Comparison of ENCODE assay signal across 9 cellular contexts in the genomic region with DNA sequence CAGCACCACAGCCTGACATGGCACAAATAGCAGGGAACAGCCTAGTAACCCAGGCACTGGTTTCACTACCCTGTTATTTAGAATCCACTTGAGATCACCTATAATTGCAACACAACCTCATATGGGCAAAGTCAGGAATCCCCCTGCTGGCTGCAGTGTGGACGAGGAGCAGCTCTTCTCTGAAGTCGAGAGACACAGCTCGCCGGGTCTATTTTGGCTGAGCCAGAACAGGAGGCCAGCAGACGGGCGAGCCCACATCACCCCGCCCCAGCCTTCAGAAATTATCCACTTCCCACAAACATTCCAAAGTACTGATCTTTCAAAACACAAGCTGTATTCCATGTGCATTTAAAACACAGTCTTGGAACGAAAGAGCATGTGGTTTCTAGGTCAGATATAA.
DNase-seq lines count a peak whose midpoint lies in the region; ATAC-seq and TF ChIP-seq lines count a peak whose summit lies in the region.
"Had no signal": no experiment of that assay in that cellular context is flagged by ENCODE, and none has a peak within 500 bp of the region (broad histone marks: within the 10 kb centered on the region; RNA-seq: fewer than 3 reads in every experiment).

No MANE protein-coding gene starts in this region.

- H3K4me2 ChIP-seq in neural progenitor cell, result no peak overlapping the region

- no peak for ATAC-seq in GM21786 (IDR thresholded peaks at IDR 0.05; ENCODE audit: unreplicated experiment)

- H3K27me3 ChIP-seq in esophagus (ENCODE audit: control insufficient read depth in 1 of 2, insufficient read depth in 2 of 2, low read length in 2 of 2), result no peaks in the 10 kb centered on the region
- H3K27me3 ChIP-seq in neural progenitor cell, result no peaks in the 10 kb centered on the region

- H4K20me1 ChIP-seq in neural progenitor cell (ENCODE audit: low read depth), result peaks cover 11% of the 10 kb centered on the region

- H3K4me1 ChIP-seq in esophagus (ENCODE audit: control insufficient read depth in 2 of 2, insufficient read depth in 2 of 2, low read length in 1 of 2) (peaks cover 8 to 13% of the 10 kb centered on the region in 2 donors), neural progenitor cell (no peaks in the 10 kb centered on the region)

- H3K27ac Mint-ChIP-seq in neural progenitor cell, result no peak overlapping the region
- H3K27ac Mint-ChIP-seq: activated CD4-positive, alpha-beta T cell treated with anti-CD3 and anti-CD28 coated beads, Interleukin-2, amount 10 ng/mL, durations not matched to agents 24 days and 14 days had no signal

- no peaks in the 10 kb centered on the region for H3K79me2 ChIP-seq in neural progenitor cell (ENCODE audit: low read depth)

- H3K9me3 ChIP-seq in esophagus (ENCODE audit: control insufficient read depth in 2 of 2, insufficient read depth in 1 of 2, low read depth in 1 of 2, low read length in 1 of 2) (no peaks in the 10 kb centered on the region), neural progenitor cell (ENCODE audit: low read depth) (no peaks in the 10 kb centered on the region)

- DNase-seq in EL (peak; percentile 94), NCI-H748 (lab: John Stamatoyannopoulos, UW; ENCODE audit: unreplicated experiment) (peak; percentile 55), neural progenitor cell (ENCODE audit: low spot score) (peak; percentile 35), middle frontal gyrus (ENCODE audit: extremely low spot score, low spot score) (no peak)
- no peak for DNase-seq in activated naive CD4-positive, alpha-beta T cell (lab: John Stamatoyannopoulos, UW)
- no peak for DNase-seq in activated T-cell treated with anti-CD3 and anti-CD28 coated beads, Interleukin-2, amount 50 U/mL, for 48 hours
- DNase-seq: activated CD4-positive, alpha-beta T cell treated with anti-CD3 and anti-CD28 coated beads, Interleukin-2, amount 10 ng/mL, durations not matched to agents 24 days and 14 days had no signal

- WGBS in esophagus, 2 donors, result 25 to 35% methylated on average over 8 of the region's 8 CpGs

- no peak overlapping the region for H2AFZ ChIP-seq in neural progenitor cell (replicated peaks)

- no peak overlapping the region for H3K9ac ChIP-seq in neural progenitor cell

- H3K9me3 Mint-ChIP-seq in neural progenitor cell, result peaks cover 10% of the 10 kb centered on the region
- H3K9me3 Mint-ChIP-seq: activated CD4-positive, alpha-beta T cell treated with anti-CD3 and anti-CD28 coated beads, Interleukin-2, amount 10 ng/mL, durations not matched to agents 24 days and 14 days had no signal

- H3K36me3 ChIP-seq in esophagus (ENCODE audit: control insufficient read depth in 2 of 2, insufficient read depth in 2 of 2, low read length in 1 of 2), result no peaks in the 10 kb centered on the region
- H3K36me3 ChIP-seq in neural progenitor cell, result no peaks in the 10 kb centered on the region

- H3F3A ChIP-seq in neural progenitor cell (ENCODE audit: low read depth), result no peaks in the 10 kb centered on the region

- TF ChIP-seq CTCF in neural progenitor cell (IDR thresholded peaks at IDR 0.05), result peak; percentile 40

- H3K4me3 ChIP-seq in esophagus (ENCODE audit: low read depth in 1 of 2, low read length in 2 of 2) (no peak overlapping the region), neural progenitor cell (no peak overlapping the region)

- H3K27me3 Mint-ChIP-seq in neural progenitor cell (ENCODE audit: insufficient read depth, low read depth), result no peaks in the 10 kb centered on the region

- H3K36me3 Mint-ChIP-seq in neural progenitor cell, result peaks cover 31% of the 10 kb centered on the region

- peaks cover 27% of the 10 kb centered on the region for H3K4me1 Mint-ChIP-seq in neural progenitor cell
- H3K4me1 Mint-ChIP-seq: activated CD4-positive, alpha-beta T cell treated with anti-CD3 and anti-CD28 coated beads, Interleukin-2, amount 10 ng/mL, durations not matched to agents 24 days and 14 days had no signal

- no peak overlapping the region for H3K4me3 Mint-ChIP-seq in neural progenitor cell
- H3K4me3 Mint-ChIP-seq: activated CD4-positive, alpha-beta T cell treated with anti-CD3 and anti-CD28 coated beads, Interleukin-2, amount 10 ng/mL, durations not matched to agents 24 days and 14 days had no signal

- H3K27ac ChIP-seq in esophagus (ENCODE audit: low read depth in 2 of 2, low read length in 1 of 2) (peak overlapping the region; percentile 68 to 84), neural progenitor cell (no peak overlapping the region)

Comparison
In these comparisons a context has a peak if more than half of its experiments do, and no peak if none do; other contexts are left out.
1. DNase-seq: peak in EL (single experiment), NCI-H748 (single experiment) and neural progenitor cell (single experiment); none in activated naive CD4-positive, alpha-beta T cell (0 of 4), middle frontal gyrus (single experiment) and activated T-cell treated with anti-CD3 and anti-CD28 coated beads, Interleukin-2, amount 50 U/mL, for 48 hours (0 of 2).